16 cellular contexts compared by ENCODE assay signal in genomic region chr20:61666471-61666832, GRCh38.
DNase-seq lines count a peak whose midpoint lies in the region; ATAC-seq and TF ChIP-seq lines count a peak whose summit lies in the region.
"Had no signal": no experiment of that assay in that cellular context is flagged by ENCODE, and none has a peak within 500 bp of the region (broad histone marks: within the 10 kb centered on the region; RNA-seq: fewer than 3 reads in every experiment).

No MANE protein-coding gene starts in this region.

- no peak overlapping the region for H3K4me2 ChIP-seq in IMR-90 (ENCODE audit: low read depth, low read length)
- no peak overlapping the region for H3K4me2 ChIP-seq in mesenchymal stem cell (ENCODE audit: low read length, poor library complexity, severe bottlenecking)
- H3K4me2 ChIP-seq in H9 (ENCODE audit: insufficient read depth, insufficient read length, low read length), result no peak overlapping the region

- peak; percentile 14 for DNase-seq in left ventricle myocardium superior
- DNase-seq in Right ventricle myocardium superior, result no peak
- no peak for DNase-seq in IMR-90
- no peak for DNase-seq in mesenchymal stem cell
- no peak for DNase-seq in H9
- no peak for DNase-seq in DMS79 (lab: John Stamatoyannopoulos, UW)
- DNase-seq: Caco-2; CD4-positive, alpha-beta T cell; GDM1; GOT3; KBM-7 had no signal

- H4K5ac ChIP-seq in IMR-90 (ENCODE audit: low read depth, low read length), result no peak overlapping the region
- no peak overlapping the region for H4K5ac ChIP-seq in H9 (ENCODE audit: insufficient read length, low read depth, low read length)

- H3K36me3 ChIP-seq in IMR-90 (ENCODE audit: control insufficient read depth, insufficient read depth, low read length) (no peaks in the 10 kb centered on the region), mesenchymal stem cell (ENCODE audit: control insufficient read depth in 1 of 2, insufficient read depth in 2 of 2, low read depth in 1 of 2, low read length in 2 of 2) (peaks cover 0 to 3% of the 10 kb centered on the region in 2 experiments)
- H3K36me3 ChIP-seq: HAP-1 had no signal

- no peak for TF ChIP-seq CTCF in IMR-90 (conservative IDR thresholded peaks at IDR 0.05; ENCODE audit: low read depth, low read length)
- TF ChIP-seq CTCF in H9 (conservative IDR thresholded peaks at IDR 0.05), result no peak

- H3K18ac ChIP-seq in IMR-90 (ENCODE audit: low read depth, low read length), result no peak overlapping the region
- no peak overlapping the region for H3K18ac ChIP-seq in mesenchymal stem cell (ENCODE audit: low read depth in 1 of 2, low read length in 2 of 2)
- no peak overlapping the region for H3K18ac ChIP-seq in H9 (ENCODE audit: insufficient read length, low read depth, low read length)

- no peaks in the 10 kb centered on the region for H3K4me1 ChIP-seq in IMR-90 (ENCODE audit: control insufficient read depth, insufficient read depth, low read length)
- H3K4me1 ChIP-seq in mesenchymal stem cell (ENCODE audit: control insufficient read depth, insufficient read depth, low read depth, low read length), result no peaks in the 10 kb centered on the region
- no peaks in the 10 kb centered on the region for H3K4me1 ChIP-seq in H9 (ENCODE audit: insufficient read depth, low read length)
- H3K4me1 ChIP-seq: Caco-2, HAP-1 had no signal

- H3K56ac ChIP-seq in IMR-90 (ENCODE audit: extremely low read depth, insufficient read depth, low read length) (no peak overlapping the region), H9 (ENCODE audit: insufficient read length, low read depth, low read length) (no peak overlapping the region)

- H3K27ac ChIP-seq in IMR-90 (ENCODE audit: insufficient read depth, low read length) (no peak overlapping the region), mesenchymal stem cell (ENCODE audit: low read length, poor library complexity, severe bottlenecking) (no peak overlapping the region), H9 (ENCODE audit: insufficient read length, low read depth, low read length) (no peak overlapping the region)
- H3K27ac ChIP-seq: C4-2B, HL-60 had no signal

- H2BK20ac ChIP-seq in IMR-90 (ENCODE audit: low read depth, low read length), result no peak overlapping the region
- H2BK20ac ChIP-seq in H9 (ENCODE audit: low read depth, low read length, poor library complexity, severe bottlenecking), result no peak overlapping the region

- H3K79me1 ChIP-seq in IMR-90 (ENCODE audit: low read depth in 1 of 2, low read length in 2 of 2), result no peaks in the 10 kb centered on the region
- H3K79me1 ChIP-seq in mesenchymal stem cell (replicated peaks; ENCODE audit: low read length, poor library complexity, severe bottlenecking), result no peaks in the 10 kb centered on the region
- no peaks in the 10 kb centered on the region for H3K79me1 ChIP-seq in H9 (ENCODE audit: insufficient read depth, low read depth, low read length, poor library complexity, severe bottlenecking)

- H2BK12ac ChIP-seq in mesenchymal stem cell (ENCODE audit: low read length in 2 of 2) (no peak overlapping the region), H9 (ENCODE audit: insufficient read length, low read depth, low read length) (no peak overlapping the region)

- H2BK5ac ChIP-seq in IMR-90 (ENCODE audit: low read depth, low read length, poor library complexity, severe bottlenecking) (no peak overlapping the region), mesenchymal stem cell (ENCODE audit: low read depth, low read length, poor library complexity, severe bottlenecking) (no peak overlapping the region), H9 (ENCODE audit: insufficient read length, low read length) (no peak overlapping the region)

- no peaks in the 10 kb centered on the region for H3K23me2 ChIP-seq in H9 (ENCODE audit: insufficient read length, low read depth, low read length, poor library complexity, severe bottlenecking)

- no peak overlapping the region for H2BK15ac ChIP-seq in IMR-90 (ENCODE audit: low read depth, low read length)
- H2BK15ac ChIP-seq in mesenchymal stem cell (ENCODE audit: low read depth, poor library complexity, severe bottlenecking), result no peak overlapping the region
- no peak overlapping the region for H2BK15ac ChIP-seq in H9 (ENCODE audit: low read depth, low read length)

- WGBS in IMR-90 (ENCODE audit: extremely low coverage in 2 of 2, insufficient read length in 1 of 2), 2 experiments, result 73% methylated on average over 3 of the region's 9 CpGs; no CpG with 5 or more reads in 1 of the 2 experiments
- 97% methylated on average over 9 of the region's 9 CpGs for WGBS in mesenchymal stem cell
- WGBS in H9 (ENCODE audit: extremely low coverage, insufficient read length, low lambda C conversion rate), result no CpG with 5 or more reads among the region's 9 CpGs

- H4K20me1 ChIP-seq in IMR-90 (ENCODE audit: insufficient read depth, low read length) (no peaks in the 10 kb centered on the region), H9 (ENCODE audit: control insufficient read depth, insufficient read depth, insufficient read length) (no peaks in the 10 kb centered on the region)

- POLR2A ChIA-PET in IMR-90 (lab: Charles Lee; ENCODE audit: unreplicated experiment), result no interaction called here

- H3K23ac ChIP-seq in IMR-90 (ENCODE audit: low read depth, low read length), result no peak overlapping the region
- no peak overlapping the region for H3K23ac ChIP-seq in mesenchymal stem cell (ENCODE audit: low read length in 2 of 2)
- no peak overlapping the region for H3K23ac ChIP-seq in H9 (ENCODE audit: insufficient read length, low read depth, low read length)

- no TSS peak for BruUV-seq in IMR-90 (replicated peaks; lab: Mats Ljungman, UMichigan)

- no peaks in the 10 kb centered on the region for H3K4me1 Mint-ChIP-seq in H9
- H3K4me1 Mint-ChIP-seq: B cell, IgD-negative memory B cell had no signal

- H3K9me3 Mint-ChIP-seq in H9, result peaks cover 2 to 4% of the 10 kb centered on the region in 2 experiments; a peak in 3 of 5 replicates
- H3K9me3 Mint-ChIP-seq: CD4-positive, alpha-beta T cell had no signal

- CTCF ChIA-PET in IMR-90 (lab: Yijun Ruan, JAX), result no interaction called here

- TF ChIP-seq RAD21 in IMR-90 (IDR thresholded peaks at IDR 0.05; ENCODE audit: low read length), result no peak

- dilution Hi-C loops in IMR-90 (cut with HindIII; ENCODE audit: low sequenced_read_pairs, unreplicated experiment), result no loop called here

- H3K4ac ChIP-seq in IMR-90 (ENCODE audit: low read depth, low read length) (no peak overlapping the region), mesenchymal stem cell (ENCODE audit: low read depth in 1 of 2, low read length in 2 of 2) (no peak overlapping the region), H9 (ENCODE audit: low read depth, low read length) (no peak overlapping the region)

- peaks cover 66% of the 10 kb centered on the region for H3K27me3 Mint-ChIP-seq in H9 (ENCODE audit: low read depth)
- H3K27me3 Mint-ChIP-seq: B cell; CD4-positive, alpha-beta T cell had no signal

- peaks cover 0 to 2% (median 0%) of the 10 kb centered on the region in 3 experiments; a peak in 3 of 7 replicates for H3K36me3 Mint-ChIP-seq in H9 (ENCODE audit: insufficient read depth in 1 of 3, low read depth in 3 of 3)
- H3K36me3 Mint-ChIP-seq: IgD-negative memory B cell had no signal

- H3K9me3 ChIP-seq in IMR-90 (ENCODE audit: control insufficient read depth, insufficient read depth, low read length) (peaks cover 7% of the 10 kb centered on the region; the same call in 1 of the 2 replicates), mesenchymal stem cell (ENCODE audit: control insufficient read depth, low read length) (peaks cover 4% of the 10 kb centered on the region), H9 (ENCODE audit: control insufficient read depth, low read depth, low read length) (no peaks in the 10 kb centered on the region)
- H3K9me3 ChIP-seq: Caco-2, HAP-1 had no signal

- H3K27me3 ChIP-seq in IMR-90 (ENCODE audit: control insufficient read depth, insufficient read depth, low read length), result no peaks in the 10 kb centered on the region; the same call in 1 of the 2 replicates
- H3K27me3 ChIP-seq in mesenchymal stem cell (ENCODE audit: control insufficient read depth in 1 of 2, insufficient read depth in 1 of 2, low read length in 2 of 2), result peaks cover 0 to 3% of the 10 kb centered on the region in 2 experiments
- peaks cover 2% of the 10 kb centered on the region; the same call in 1 of the 2 replicates for H3K27me3 ChIP-seq in H9 (ENCODE audit: insufficient read depth, low read length)

- ATAC-seq in left ventricle myocardium superior, result no peak
- no peak for ATAC-seq in Right ventricle myocardium superior (ENCODE audit: poor library complexity)
- ATAC-seq in IMR-90 (ENCODE audit: low read depth), result no peak

- H2AK9ac ChIP-seq in IMR-90 (replicated peaks; ENCODE audit: low read depth, low read length, poor library complexity), result no peak overlapping the region

- H2AFZ ChIP-seq in IMR-90 (replicated peaks; ENCODE audit: low read length, poor library complexity) (peak overlapping the region; percentile 33), mesenchymal stem cell (ENCODE audit: low read depth, low read length) (peak overlapping the region; percentile 19), H9 (ENCODE audit: low read length) (no peak overlapping the region)

- H3K14ac ChIP-seq in IMR-90 (replicated peaks; ENCODE audit: low read depth, low read length) (no peak overlapping the region), mesenchymal stem cell (ENCODE audit: low read length in 2 of 2) (no peak overlapping the region), H9 (ENCODE audit: insufficient read depth, low read length) (no peak overlapping the region)

- no peaks in the 10 kb centered on the region for H3K79me2 ChIP-seq in H9 (ENCODE audit: insufficient read depth, low read length)

- H4K8ac ChIP-seq in IMR-90 (ENCODE audit: low read depth in 2 of 2, low read length in 2 of 2) (no peak overlapping the region), mesenchymal stem cell (ENCODE audit: low read length) (no peak overlapping the region), H9 (replicated peaks; ENCODE audit: insufficient read length, low read depth, low read length) (no peak overlapping the region)

- no peak overlapping the region; a peak in 2 of 7 replicates for H3K27ac Mint-ChIP-seq in H9
- H3K27ac Mint-ChIP-seq: B cell; CD4-positive, alpha-beta T cell; IgD-negative memory B cell had no signal

- H2BK120ac ChIP-seq in IMR-90 (ENCODE audit: low read depth, low read length) (no peak overlapping the region), mesenchymal stem cell (ENCODE audit: low read depth, low read length) (no peak overlapping the region), H9 (ENCODE audit: low read depth, low read length, poor library complexity, severe bottlenecking) (no peak overlapping the region)

- intact Hi-C loops in left ventricle myocardium superior (cut with micrococcal nuclease), result no loop called here
- intact Hi-C loops in Right ventricle myocardium superior (cut with DNase I), result no loop called here
- intact Hi-C loops in IMR-90 (cut with micrococcal nuclease), result no loop called here

- H4K91ac ChIP-seq in IMR-90 (ENCODE audit: insufficient read depth, low read depth, low read length) (no peak overlapping the region), mesenchymal stem cell (ENCODE audit: low read length) (no peak overlapping the region), H9 (ENCODE audit: insufficient read length, low read depth, low read length) (no peak overlapping the region)

- in situ Hi-C loops in IMR-90 (cut with MboI; ENCODE audit: low sequenced_read_pairs), result no loop called here

- H3K4me3 ChIP-seq in IMR-90 (ENCODE audit: insufficient read depth, low read depth, low read length) (no peak overlapping the region), mesenchymal stem cell (ENCODE audit: insufficient read depth in 1 of 2, low read depth in 1 of 2, low read length in 2 of 2) (no peak overlapping the region)
- H3K4me3 ChIP-seq: HAP-1 had no signal

- no peaks in the 10 kb centered on the region for H3K9me1 ChIP-seq in IMR-90 (ENCODE audit: insufficient read depth, low read length)

- TF ChIP-seq POLR2A in IMR-90 (IDR thresholded peaks at IDR 0.05; ENCODE audit: low read depth, low read length), result no peak

- no peak overlapping the region for H3K9ac ChIP-seq in IMR-90 (ENCODE audit: low read depth, low read length)
- no peak overlapping the region for H3K9ac ChIP-seq in mesenchymal stem cell (ENCODE audit: low read length)
- no peak overlapping the region for H3K9ac ChIP-seq in H9 (ENCODE audit: extremely low read depth, insufficient read length, low read length)

- H3T11ph ChIP-seq in H9 (ENCODE audit: low read length), result no peak overlapping the region

- H2AK5ac ChIP-seq in IMR-90 (ENCODE audit: low read depth, low read length) (no peak overlapping the region), mesenchymal stem cell (ENCODE audit: low read length, severe bottlenecking) (no peak overlapping the region), H9 (ENCODE audit: insufficient read length, low read length) (no peak overlapping the region)

- no peak overlapping the region for H3K4me3 Mint-ChIP-seq in H9
- H3K4me3 Mint-ChIP-seq: B cell; CD4-positive, alpha-beta T cell; IgD-negative memory B cell had no signal
